ENCODE assay signal across 11 cellular contexts in the genomic region with DNA sequence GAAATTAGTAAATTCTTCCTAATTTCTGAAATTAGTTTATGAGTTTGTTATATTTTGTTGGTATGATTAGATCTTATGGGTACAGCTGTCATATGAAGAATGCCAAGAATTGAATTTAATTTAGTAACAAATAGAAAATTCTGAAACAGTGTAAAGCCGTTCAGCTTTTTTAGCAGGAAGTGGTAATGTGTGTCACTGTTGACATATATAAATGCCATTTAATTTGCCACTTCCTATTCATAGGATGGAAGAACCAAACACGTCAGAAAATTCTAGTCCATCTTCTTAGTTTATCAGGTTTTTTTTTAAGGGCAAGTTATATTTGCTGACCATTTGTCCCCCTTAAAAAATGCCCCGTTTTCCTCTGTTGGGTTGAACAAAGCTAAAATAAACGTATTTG. TPM values are rescaled to one million over a fixed set of nuclear protein-coding genes. Genes with fewer than 3 reads are reported as not detected.
A peak's percentile ranks its signal among the peaks of the same experiment; 100 is the strongest.
DNase-seq lines count a peak whose midpoint lies in the region; ATAC-seq and TF ChIP-seq lines count a peak whose summit lies in the region.
"Had no signal": no experiment of that assay in that cellular context is flagged by ENCODE, and none has a peak within 500 bp of the region (broad histone marks: within the 10 kb centered on the region; RNA-seq: fewer than 3 reads in every experiment).

No MANE protein-coding gene starts in this region.

- no peak for DNase-seq in activated T-cell treated with anti-CD3 and anti-CD28 coated beads, Interleukin-2, amount 50 U/mL, for 72 hours
- no peak for DNase-seq in activated T-cell treated with anti-CD3 and anti-CD28 coated beads, Interleukin-2, amount 50 U/mL, for 1 hour
- DNase-seq in PC-3 (peak; percentile 56), NCI-H748 treated with DMSO at 0.1 percent for 48 hours (lab: John Stamatoyannopoulos, UW) (no peak), NCI-H774 (lab: John Stamatoyannopoulos, UW) (no peak), Right ventricle myocardium inferior (ENCODE audit: missing footprints) (no peak)
- no peak for DNase-seq in central memory CD8-positive, alpha-beta T cell (ENCODE audit: low spot score in 2 of 2)
- DNase-seq: activated effector memory CD4-positive, alpha-beta T cell treated with anti-CD3 and anti-CD28 coated beads, Interleukin-2, amount 50 U/mL, for 16 hours; T-helper 9 cell had no signal

- no peak for TF ChIP-seq CTCF in PC-3 (conservative IDR thresholded peaks at IDR 0.05; ENCODE audit: low read depth, low read length)

- H3K9me3 Mint-ChIP-seq in activated T-cell treated with anti-CD3 and anti-CD28 coated beads, Interleukin-2, amount 50 U/mL, for 72 hours = peaks cover 0 to 3% of the 10 kb centered on the region in 2 donors
- no peaks in the 10 kb centered on the region for H3K9me3 Mint-ChIP-seq in central memory CD8-positive, alpha-beta T cell

- H3K9me2 ChIP-seq in PC-3 (replicated peaks; ENCODE audit: low read length) = no peaks in the 10 kb centered on the region

- peaks cover 56% of the 10 kb centered on the region for H3K4me1 ChIP-seq in PC-3 (ENCODE audit: insufficient read depth, low read length)
- peaks cover 8 to 31% (median 26%) of the 10 kb centered on the region in 5 donors for H3K4me1 ChIP-seq in subcutaneous abdominal adipose tissue (ENCODE audit: control insufficient read depth in 5 of 5, insufficient read depth in 5 of 5, low read length in 5 of 5)

- H3K27ac Mint-ChIP-seq in activated T-cell treated with anti-CD3 and anti-CD28 coated beads, Interleukin-2, amount 50 U/mL, for 72 hours = peak overlapping the region; percentile 97
- H3K27ac Mint-ChIP-seq in central memory CD8-positive, alpha-beta T cell (ENCODE audit: low read depth) = peak overlapping the region; percentile 84

- intact Hi-C loops in PC-3 (cut with micrococcal nuclease) = no loop called here
- intact Hi-C loops in Right ventricle myocardium inferior (cut with DNase I) = no loop called here

- no peaks in the 10 kb centered on the region for H3K27me3 ChIP-seq in PC-3 (ENCODE audit: low read length)
- H3K27me3 ChIP-seq in subcutaneous abdominal adipose tissue (ENCODE audit: control insufficient read depth in 5 of 5, insufficient read depth in 4 of 5, low read length in 5 of 5) = no peaks in the 10 kb centered on the region

- H3K27ac ChIP-seq in PC-3 (ENCODE audit: low read length) (no peak overlapping the region), subcutaneous abdominal adipose tissue (ENCODE audit: low read depth, low read length) (peak overlapping the region; percentile 29)

- no peak overlapping the region for H2AFZ ChIP-seq in PC-3 (ENCODE audit: low read length)

- H3K36me3 ChIP-seq in PC-3 (ENCODE audit: low read depth, low read length) (no peaks in the 10 kb centered on the region), subcutaneous abdominal adipose tissue (ENCODE audit: control insufficient read depth in 5 of 5, insufficient read depth in 5 of 5, low read length in 5 of 5) (no peaks in the 10 kb centered on the region)

- no peaks in the 10 kb centered on the region for H3K79me2 ChIP-seq in PC-3 (ENCODE audit: low read length)

- H3K4me3 ChIP-seq in PC-3 (ENCODE audit: low read length) = no peak overlapping the region
- H3K4me3 ChIP-seq in subcutaneous abdominal adipose tissue (ENCODE audit: low read depth in 1 of 5, low read length in 5 of 5) = no peak overlapping the region

- peaks cover 4% of the 10 kb centered on the region for H3F3A ChIP-seq in PC-3 (ENCODE audit: low read length, unreplicated experiment)

- no peak overlapping the region for H3K9ac ChIP-seq in PC-3 (ENCODE audit: low read length)
- no peak overlapping the region for H3K9ac ChIP-seq in subcutaneous abdominal adipose tissue (ENCODE audit: low read length in 5 of 5)

- CTCF ChIA-PET in PC-3 (lab: Charles Lee) = no interaction called here

- H3K27me3 Mint-ChIP-seq in activated T-cell treated with anti-CD3 and anti-CD28 coated beads, Interleukin-2, amount 50 U/mL, for 72 hours (ENCODE audit: low read depth) = no peaks in the 10 kb centered on the region
- no peaks in the 10 kb centered on the region for H3K27me3 Mint-ChIP-seq in central memory CD8-positive, alpha-beta T cell
- H3K27me3 Mint-ChIP-seq: IgD-negative memory B cell had no signal

- H3K4me1 Mint-ChIP-seq in activated T-cell treated with anti-CD3 and anti-CD28 coated beads, Interleukin-2, amount 50 U/mL, for 72 hours (ENCODE audit: low read depth) = peaks cover 90% of the 10 kb centered on the region
- H3K4me1 Mint-ChIP-seq in central memory CD8-positive, alpha-beta T cell = peaks cover 37% of the 10 kb centered on the region

- H3K9me3 ChIP-seq in PC-3 (ENCODE audit: low read length) (no peaks in the 10 kb centered on the region), subcutaneous abdominal adipose tissue (ENCODE audit: control insufficient read depth in 5 of 5, low read length in 5 of 5) (no peaks in the 10 kb centered on the region)

- no peak for ATAC-seq in activated T-cell treated with anti-CD3 and anti-CD28 coated beads, Interleukin-2, amount 50 U/mL, for 72 hours (replicated peaks in 1 of 2)
- ATAC-seq in PC-3 = peak; percentile 31; the same call in 1 of the 2 replicates
- ATAC-seq in central memory CD8-positive, alpha-beta T cell (replicated peaks; ENCODE audit: extremely low read depth, poor library complexity, severe bottlenecking) = peak; percentile 93
- ATAC-seq in Right ventricle myocardium inferior = no peak

- peaks cover 0 to 16% of the 10 kb centered on the region in 2 donors for H3K36me3 Mint-ChIP-seq in activated T-cell treated with anti-CD3 and anti-CD28 coated beads, Interleukin-2, amount 50 U/mL, for 72 hours (ENCODE audit: insufficient read depth in 2 of 2)
- H3K36me3 Mint-ChIP-seq in central memory CD8-positive, alpha-beta T cell (ENCODE audit: insufficient read depth) = peaks cover 14% of the 10 kb centered on the region

- peak overlapping the region; percentile 43 to 78 for H3K4me3 Mint-ChIP-seq in activated T-cell treated with anti-CD3 and anti-CD28 coated beads, Interleukin-2, amount 50 U/mL, for 72 hours
- H3K4me3 Mint-ChIP-seq in central memory CD8-positive, alpha-beta T cell = no peak overlapping the region

- POLR2A ChIA-PET in PC-3 (lab: Charles Lee; ENCODE audit: unreplicated experiment) = interaction anchor here (0.6 to 0.7 kb wide), 3 partner anchors 24 to 230 kb away, joined by 3 to 4 read pairs (median 3); no protein-coding TSS in a partner anchor

- peak overlapping the region; percentile 60 for H3K4me2 ChIP-seq in PC-3 (ENCODE audit: low read length)

- no TSS peak for BruUV-seq in PC-3 (replicated peaks; lab: Mats Ljungman, UMichigan)

- no peaks in the 10 kb centered on the region for H4K20me1 ChIP-seq in PC-3 (ENCODE audit: low read length)

RNA-seq across cellular contexts. Expression of a gene that starts 43.0 kb away (rescaled TPM):
- total RNA-seq in activated T-cell treated with anti-CD3 and anti-CD28 coated beads, Interleukin-2, amount 50 U/mL, for 72 hours = 100 to 1,000 TPM; 122 to 157 TPM
- total RNA-seq in PC-3 (2014; rRNA removed) (6.2 and 8.5 TPM in 2 replicates), Right ventricle myocardium inferior (12.3 TPM)

RNA-seq across cellular contexts. Expression of a gene that starts 45.0 kb away (rescaled TPM):
- total RNA-seq in activated T-cell treated with anti-CD3 and anti-CD28 coated beads, Interleukin-2, amount 50 U/mL, for 72 hours = 10 to 100 TPM; 24.4 to 30.6 TPM
- 2.6 and 2.8 TPM in 2 replicates for total RNA-seq in PC-3 (2014; rRNA removed)
- 6.2 TPM for total RNA-seq in Right ventricle myocardium inferior

Comparison
In these comparisons a context has a peak if more than half of its experiments do, and no peak if none do; other contexts are left out.
1. ATAC-seq: peak in PC-3 (single experiment) and central memory CD8-positive, alpha-beta T cell (single experiment); none in activated T-cell treated with anti-CD3 and anti-CD28 coated beads, Interleukin-2, amount 50 U/mL, for 72 hours (0 of 2) and Right ventricle myocardium inferior (single experiment).